25 cellular contexts compared by ENCODE assay signal in the genomic region with DNA sequence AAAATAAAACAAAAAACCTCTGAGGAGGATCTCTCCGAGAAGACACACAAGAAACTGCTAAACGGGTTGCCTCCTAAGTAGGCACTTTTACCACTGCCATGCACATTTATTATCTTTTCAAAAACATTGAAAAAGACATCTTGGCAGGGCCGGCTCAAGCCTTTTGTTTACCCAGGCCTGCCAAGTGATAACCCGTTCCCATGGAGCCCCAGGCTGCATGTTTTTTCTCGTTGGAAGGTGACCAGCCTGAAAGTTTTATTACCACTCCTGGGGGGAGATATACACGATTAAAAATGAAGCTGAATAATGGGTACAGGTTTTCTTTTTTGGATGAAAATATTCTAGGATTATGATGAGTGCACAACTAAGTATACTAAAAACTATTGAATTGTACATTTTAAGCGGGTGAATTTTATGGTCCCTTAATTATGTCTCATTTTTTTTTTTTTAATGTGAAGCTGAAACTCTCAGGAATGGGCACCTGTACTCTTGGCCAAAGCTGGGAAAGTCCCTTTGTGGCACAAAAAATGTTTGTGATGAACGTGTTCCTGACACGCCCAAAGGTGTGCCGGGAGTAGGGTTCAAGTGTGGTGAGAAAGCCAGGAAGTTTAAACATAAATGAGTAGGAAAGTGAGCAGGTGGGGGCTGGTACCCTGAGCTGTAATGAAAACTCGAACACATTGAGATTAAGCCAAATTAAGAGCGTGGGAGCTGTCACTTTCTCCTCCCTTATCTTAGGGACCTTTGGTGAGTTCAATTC. TPM values are rescaled to one million over a fixed set of nuclear protein-coding genes. Genes with fewer than 3 reads are reported as not detected.
A peak's percentile ranks its signal among the peaks of the same experiment; 100 is the strongest.
DNase-seq lines count a peak whose midpoint lies in the region; ATAC-seq, FAIRE-seq and TF ChIP-seq lines count a peak whose summit lies in the region.
"Had no signal": no experiment of that assay in that cellular context is flagged by ENCODE, and none has a peak within 500 bp of the region (broad histone marks: within the 10 kb centered on the region; RNA-seq: fewer than 3 reads in every experiment).

No MANE protein-coding gene starts in this region.

- H3K4me1 ChIP-seq in colonic mucosa (peaks cover 4% of the 10 kb centered on the region), small intestine (ENCODE audit: control insufficient read depth in 2 of 2, insufficient read depth in 1 of 2, low read depth in 1 of 2, low read length in 1 of 2) (no peaks in the 10 kb centered on the region), mesenchymal stem cell (ENCODE audit: control insufficient read depth, insufficient read depth, low read depth, low read length) (peaks cover 6% of the 10 kb centered on the region), esophagus squamous epithelium (peaks cover 0 to 22% (median 5%) of the 10 kb centered on the region in 3 donors)
- H3K4me1 ChIP-seq: Caco-2, Peyer's patch, prostate gland, SJCRH30, testis had no signal

- H3K4me3 ChIP-seq in colonic mucosa (no peak overlapping the region), small intestine (ENCODE audit: low read depth in 1 of 2, low read length in 2 of 2) (no peak overlapping the region), mesenchymal stem cell (ENCODE audit: insufficient read depth in 1 of 2, low read depth in 1 of 2, low read length in 2 of 2) (no peak overlapping the region), esophagus squamous epithelium (no peak overlapping the region)
- H3K4me3 ChIP-seq: lung, Peyer's patch, prostate gland, SJCRH30 had no signal

- no peak overlapping the region for H3K4me3 Mint-ChIP-seq in activated CD8-positive, alpha-beta T cell treated with anti-CD3 and anti-CD28 coated beads for 36 hours
- H3K4me3 Mint-ChIP-seq: activated CD4-positive, alpha-beta T cell treated with anti-CD3 and anti-CD28 coated beads for 36 hours; B cell; stimulated activated naive B cell treated with anti-CD40 and anti-IgM and Interleukin-4, amounts not matched to agents 10 μg/mL and 1 μg/mL and 100 μg/mL, for 72 hours had no signal

- 8 to 34% (median 22%) methylated on average over 11 to 12 of the region's 12 CpGs for WGBS in small intestine, 3 donors
- 69% methylated on average over 10 of the region's 12 CpGs for WGBS in mesenchymal stem cell
- 35 to 43% methylated on average over 6 to 12 of the region's 12 CpGs for WGBS in esophagus squamous epithelium, 2 donors

- H3K9ac ChIP-seq in colonic mucosa (ENCODE audit: low read depth in 2 of 2, low read length in 2 of 2) (no peak overlapping the region), mesenchymal stem cell (ENCODE audit: low read length) (no peak overlapping the region)

- TF ChIP-seq CTCF in colonic mucosa (IDR thresholded peaks at IDR 0.05) (no peak), esophagus squamous epithelium (IDR thresholded peaks at IDR 0.05) (no peak)
- no peak for TF ChIP-seq CTCF in activated CD8-positive, alpha-beta T cell treated with anti-CD3 and anti-CD28 coated beads for 36 hours (IDR thresholded peaks at IDR 0.05)

- no peak overlapping the region for H3K27ac Mint-ChIP-seq in activated CD8-positive, alpha-beta T cell treated with anti-CD3 and anti-CD28 coated beads for 36 hours
- H3K27ac Mint-ChIP-seq: activated CD4-positive, alpha-beta T cell treated with anti-CD3 and anti-CD28 coated beads for 36 hours; B cell; stimulated activated naive B cell treated with anti-CD40 and anti-IgM and Interleukin-4, amounts not matched to agents 10 μg/mL and 1 μg/mL and 100 μg/mL, for 72 hours had no signal

- POLR2A ChIA-PET in activated CD8-positive, alpha-beta T cell treated with anti-CD3 and anti-CD28 coated beads for 36 hours (lab: Charles Lee): interaction anchor here (0.5 kb wide), 1 partner anchor 10 kb away, joined by 3 read pairs; no protein-coding TSS in a partner anchor

- H3K18ac ChIP-seq in mesenchymal stem cell (ENCODE audit: low read depth in 1 of 2, low read length in 2 of 2): no peak overlapping the region

- no peak for FAIRE-seq in small intestine (lab: Jason Lieb, UNC)
- FAIRE-seq: H1 had no signal

- no peak overlapping the region for H4K8ac ChIP-seq in mesenchymal stem cell (ENCODE audit: low read length)

- intact Hi-C loops in colonic mucosa (cut with DNase I): no loop called here
- intact Hi-C loops in activated CD8-positive, alpha-beta T cell treated with anti-CD3 and anti-CD28 coated beads for 36 hours (cut with micrococcal nuclease): no loop called here
- intact Hi-C loops in esophagus squamous epithelium (cut with DNase I): no loop called here

- H3K9me3 Mint-ChIP-seq in activated CD8-positive, alpha-beta T cell treated with anti-CD3 and anti-CD28 coated beads for 36 hours: no peaks in the 10 kb centered on the region
- H3K9me3 Mint-ChIP-seq: stimulated activated naive B cell treated with anti-CD40 and anti-IgM and Interleukin-4, amounts not matched to agents 10 μg/mL and 1 μg/mL and 100 μg/mL, for 72 hours had no signal

- H3K9me3 ChIP-seq in colonic mucosa (no peaks in the 10 kb centered on the region), small intestine (ENCODE audit: control insufficient read depth, low read depth) (no peaks in the 10 kb centered on the region), mesenchymal stem cell (ENCODE audit: control insufficient read depth, low read length) (no peaks in the 10 kb centered on the region), esophagus squamous epithelium (no peaks in the 10 kb centered on the region)
- H3K9me3 ChIP-seq: Caco-2, Peyer's patch, prostate gland, SJCRH30, testis had no signal

- H2BK15ac ChIP-seq in mesenchymal stem cell (ENCODE audit: low read depth, poor library complexity, severe bottlenecking): no peak overlapping the region

- H3K36me3 ChIP-seq in colonic mucosa (no peaks in the 10 kb centered on the region), small intestine (ENCODE audit: control insufficient read depth in 2 of 2, insufficient read depth in 2 of 2, low read length in 2 of 2) (no peaks in the 10 kb centered on the region), mesenchymal stem cell (ENCODE audit: control insufficient read depth in 1 of 2, insufficient read depth in 2 of 2, low read depth in 1 of 2, low read length in 2 of 2) (no peaks in the 10 kb centered on the region), esophagus squamous epithelium (no peaks in the 10 kb centered on the region)
- H3K36me3 ChIP-seq: Peyer's patch, prostate gland, SJCRH30 had no signal

- no peak overlapping the region for H3K23ac ChIP-seq in mesenchymal stem cell (ENCODE audit: low read length in 2 of 2)

- no peak for TF ChIP-seq POLR2A in esophagus squamous epithelium (IDR thresholded peaks at IDR 0.05)

- H3K4me2 ChIP-seq in mesenchymal stem cell (ENCODE audit: low read length, poor library complexity, severe bottlenecking): no peak overlapping the region

- peaks cover 2% of the 10 kb centered on the region for H3K4me1 Mint-ChIP-seq in activated CD8-positive, alpha-beta T cell treated with anti-CD3 and anti-CD28 coated beads for 36 hours (ENCODE audit: low read depth)
- H3K4me1 Mint-ChIP-seq: activated CD4-positive, alpha-beta T cell treated with anti-CD3 and anti-CD28 coated beads for 36 hours; B cell had no signal

- CTCF ChIA-PET in activated CD8-positive, alpha-beta T cell treated with anti-CD3 and anti-CD28 coated beads for 36 hours (lab: Charles Lee): interaction anchor here (1.1 to 1.2 kb wide), 2 partner anchors 54 to 56 kb away, joined by 3 to 4 read pairs; no protein-coding TSS in a partner anchor

- H3K79me1 ChIP-seq in mesenchymal stem cell (replicated peaks; ENCODE audit: low read length, poor library complexity, severe bottlenecking): no peaks in the 10 kb centered on the region

- peaks cover 13% of the 10 kb centered on the region for H3K27me3 Mint-ChIP-seq in activated CD8-positive, alpha-beta T cell treated with anti-CD3 and anti-CD28 coated beads for 36 hours

- DNase-seq in DMS53 (lab: John Stamatoyannopoulos, UW): peak; percentile 13
- no peak for DNase-seq in DMS53 treated with DMSO at 0.1 percent for 48 hours (lab: John Stamatoyannopoulos, UW; ENCODE audit: unreplicated experiment)
- peak; percentile 31 for DNase-seq in M059J (ENCODE audit: low read depth)
- peak; percentile 65 for DNase-seq in colonic mucosa
- DNase-seq in small intestine: peak; percentile 37
- no peak for DNase-seq in mesenchymal stem cell
- DNase-seq in activated CD8-positive, alpha-beta T cell treated with anti-CD3 and anti-CD28 coated beads for 36 hours: no peak
- DNase-seq in esophagus squamous epithelium (lab: John Stamatoyannopoulos, UW): no peak
- DNase-seq: activated CD4-positive, alpha-beta T cell treated with anti-CD3 and anti-CD28 coated beads for 36 hours; activated naive CD4-positive, alpha-beta T cell treated with anti-CD3 and anti-CD28 coated beads, Interleukin-2, amount 50 U/mL, for 16 hours; Caco-2; central memory CD4-positive, alpha-beta T cell; hippocampal formation; NCI-H1436; Peyer's patch; SJCRH30; stimulated activated naive B cell treated with anti-CD40 and anti-IgM and Interleukin-4, amounts not matched to agents 10 μg/mL and 1 μg/mL and 100 μg/mL, for 72 hours; testis had no signal

- no peak overlapping the region for H2BK5ac ChIP-seq in mesenchymal stem cell (ENCODE audit: low read depth, low read length, poor library complexity, severe bottlenecking)

- H2BK12ac ChIP-seq in mesenchymal stem cell (ENCODE audit: low read length in 2 of 2): no peak overlapping the region

- H3K27me3 ChIP-seq in colonic mucosa: peaks cover 12% of the 10 kb centered on the region
- peaks cover 4% of the 10 kb centered on the region in 2 donors for H3K27me3 ChIP-seq in small intestine (ENCODE audit: control insufficient read depth in 2 of 2, insufficient read depth in 2 of 2, low read length in 2 of 2)
- peaks cover 6 to 29% of the 10 kb centered on the region in 2 experiments for H3K27me3 ChIP-seq in mesenchymal stem cell (ENCODE audit: control insufficient read depth in 1 of 2, insufficient read depth in 1 of 2, low read length in 2 of 2)
- H3K27me3 ChIP-seq in esophagus squamous epithelium: peaks cover 0 to 28% (median 6%) of the 10 kb centered on the region in 4 donors
- H3K27me3 ChIP-seq: Peyer's patch, SJCRH30, testis had no signal

- no peak overlapping the region for H2AFZ ChIP-seq in mesenchymal stem cell (ENCODE audit: low read depth, low read length)

- H3K36me3 Mint-ChIP-seq in activated CD8-positive, alpha-beta T cell treated with anti-CD3 and anti-CD28 coated beads for 36 hours (ENCODE audit: low read depth): no peaks in the 10 kb centered on the region
- H3K36me3 Mint-ChIP-seq: stimulated activated naive B cell treated with anti-CD40 and anti-IgM and Interleukin-4, amounts not matched to agents 10 μg/mL and 1 μg/mL and 100 μg/mL, for 72 hours had no signal

- ATAC-seq in activated CD8-positive, alpha-beta T cell treated with anti-CD3 and anti-CD28 coated beads for 36 hours: no peak
- ATAC-seq: activated CD4-positive, alpha-beta T cell treated with anti-CD3 and anti-CD28 coated beads for 36 hours; stimulated activated naive B cell treated with anti-CD40 and anti-IgM and Interleukin-4, amounts not matched to agents 10 μg/mL and 1 μg/mL and 100 μg/mL, for 72 hours had no signal

- H3K4ac ChIP-seq in mesenchymal stem cell (ENCODE audit: low read depth in 1 of 2, low read length in 2 of 2): no peak overlapping the region

- no peak overlapping the region for H2BK120ac ChIP-seq in mesenchymal stem cell (ENCODE audit: low read depth, low read length)

- no peak overlapping the region for H4K91ac ChIP-seq in mesenchymal stem cell (ENCODE audit: low read length)

- no peak overlapping the region for H2AK5ac ChIP-seq in mesenchymal stem cell (ENCODE audit: low read length, severe bottlenecking)

- no peak overlapping the region for H3K27ac ChIP-seq in colonic mucosa
- H3K27ac ChIP-seq in small intestine (ENCODE audit: low read depth in 1 of 2, low read length in 1 of 2): no peak overlapping the region
- H3K27ac ChIP-seq in mesenchymal stem cell (ENCODE audit: low read length, poor library complexity, severe bottlenecking): no peak overlapping the region
- H3K27ac ChIP-seq in esophagus squamous epithelium: no peak overlapping the region
- H3K27ac ChIP-seq: Peyer's patch, prostate gland, SJCRH30, testis had no signal

- H3K14ac ChIP-seq in mesenchymal stem cell (ENCODE audit: low read length in 2 of 2): no peak overlapping the region

RNA-seq across cellular contexts. Expression of gene MAP7D2, which starts 1.5 kb away (rescaled TPM):
- 0.74 and 1.4 TPM in 2 replicates for total RNA-seq in M059J (2014; rRNA removed; shearing (Covaris generic))
- total RNA-seq in colonic mucosa (1 to 10 TPM; 2.1 to 2.4 TPM), esophagus squamous epithelium (under 1 TPM in 3 of 4 donors, not detected in 1; 0.09 to 0.75 (median 0.38) TPM)
- 1 to 10 TPM; 2.0 to 2.2 (median 2.2) TPM for polyA plus RNA-seq in small intestine
- 0.06 TPM for polyA plus RNA-seq in mesenchymal stem cell (2013, experiment 1 of 2)
- 0.12 TPM for polyA plus RNA-seq in mesenchymal stem cell (2013, experiment 2 of 2)
- total RNA-seq in activated CD8-positive, alpha-beta T cell treated with anti-CD3 and anti-CD28 coated beads for 36 hours: under 1 TPM; 0.20 to 0.63 TPM
- total RNA-seq: B cell, fibroblast of villous mesenchyme, G401, skeletal muscle tissue had no signal

RNA-seq across cellular contexts. Expression of gene EIF1AX, which starts 23.4 kb away (rescaled TPM):
- total RNA-seq in M059J (2014; rRNA removed; shearing (Covaris generic)): 33.0 and 56.4 TPM in 2 replicates
- total RNA-seq in colonic mucosa: 100 to 1,000 TPM; 106 to 149 TPM
- polyA plus RNA-seq in small intestine: 10 to 100 TPM; 27.5 to 45.1 (median 40.8) TPM
- polyA plus RNA-seq in mesenchymal stem cell (2013, experiment 1 of 2): 25.7 TPM
- 27.9 TPM for polyA plus RNA-seq in mesenchymal stem cell (2013, experiment 2 of 2)
- 100 to 1,000 TPM; 138 to 147 TPM for total RNA-seq in activated CD8-positive, alpha-beta T cell treated with anti-CD3 and anti-CD28 coated beads for 36 hours
- total RNA-seq in esophagus squamous epithelium: 10 to 100 TPM; 34.5 to 50.2 (median 44.6) TPM

Comparison
In these comparisons a context has a peak if more than half of its experiments do, and no peak if none do; other contexts are left out.
1. DNase-seq: peak in DMS53 (single experiment), M059J (single experiment), colonic mucosa (single experiment) and small intestine (single experiment); none in DMS53 treated with DMSO at 0.1 percent for 48 hours (single experiment), mesenchymal stem cell (single experiment), activated CD8-positive, alpha-beta T cell treated with anti-CD3 and anti-CD28 coated beads for 36 hours (single experiment) and esophagus squamous epithelium (single experiment).